Comparison of ENCODE assay signal across 8 cellular contexts in the genomic region with DNA sequence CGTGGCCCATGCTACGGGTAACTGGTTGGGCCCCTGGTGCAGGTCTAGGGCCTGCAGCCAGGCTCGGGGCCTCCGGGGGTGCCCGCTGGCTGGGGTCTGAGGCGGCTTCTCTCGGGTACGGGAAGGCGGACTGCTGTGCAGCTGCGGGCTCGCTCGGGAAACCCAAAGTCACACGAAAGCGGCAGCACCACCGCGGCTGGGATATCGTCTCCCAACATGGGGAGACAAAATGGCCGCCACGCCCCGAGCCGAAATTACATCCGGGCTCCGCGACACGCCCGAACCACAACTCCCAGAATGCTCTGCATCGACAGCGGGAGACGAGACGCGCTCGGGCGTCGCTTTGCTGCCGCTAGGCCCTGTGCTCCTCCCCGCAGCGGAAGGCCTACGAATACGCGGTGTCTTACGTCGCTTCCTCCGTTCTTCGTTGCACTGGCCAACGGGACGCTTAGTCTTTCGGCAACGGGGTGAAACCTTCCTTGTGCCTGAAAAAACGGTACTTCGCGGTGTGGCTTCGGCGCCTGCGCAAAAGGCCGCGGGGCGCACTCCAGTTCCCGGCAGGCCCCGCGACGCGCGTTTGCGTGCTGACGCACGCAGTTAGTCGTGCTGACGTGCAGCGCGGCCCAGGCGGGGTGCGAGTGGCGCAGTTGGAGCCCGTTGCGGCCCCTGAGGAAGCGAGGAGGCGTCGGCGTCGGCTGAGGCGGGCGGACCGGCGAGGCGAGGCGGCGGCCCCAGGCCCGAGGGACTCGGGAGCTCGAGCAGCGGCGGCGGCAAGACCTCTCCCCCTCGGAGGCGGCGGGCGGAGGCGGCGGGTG. TPM values are rescaled to one million over a fixed set of nuclear protein-coding genes. Genes with fewer than 3 reads are reported as not detected.
DNase-seq lines count a peak whose midpoint lies in the region; ATAC-seq, FAIRE-seq and TF ChIP-seq lines count a peak whose summit lies in the region.

A gene (plus strand): TSS at position 604 of the 815 bp plus-strand sequence. CDS start 3,727 bp downstream, outside the sequence.

- peak within 1 kb of the TSS; percentile 100 for H3K27ac Mint-ChIP-seq in CD4-positive, alpha-beta T cell

- FAIRE-seq in HepG2 (lab: Jason Lieb, UNC), result no peak

- H3K4me2 ChIP-seq in HepG2 (ENCODE audit: low read depth, low read length), result peak within 1 kb of the TSS; percentile 97

- BruUV-seq in HepG2 (replicated peaks; lab: Mats Ljungman, UMichigan), result no TSS peak

- 2% methylated on average over 26 of the region's 99 CpGs for WGBS in HepG2 (ENCODE audit: low lambda C conversion rate)

- H4K20me1 ChIP-seq in HepG2 (ENCODE audit: insufficient read depth, low read length), result peaks cover 41% of the 10 kb centered on the region

- peak within 1 kb of the TSS; percentile 98 for H3K27ac ChIP-seq in CD4-positive, alpha-beta T cell (ENCODE audit: low read depth, low read length)
- peak within 1 kb of the TSS; percentile 100 for H3K27ac ChIP-seq in HepG2 (ENCODE audit: extremely low read length, insufficient read depth, low read length)

- H3K4me3 ChIP-seq in HepG2 (replicated peaks in 1 of 3; ENCODE audit: insufficient read depth in 1 of 3, low read depth in 2 of 3, low read length in 3 of 3), result peak within 1 kb of the TSS; percentile 74 to 93 (median 83)

- TF ChIP-seq CTCF in CD4-positive, alpha-beta T cell (IDR thresholded peaks at IDR 0.05), result no peak
- peak; percentile 17; the same call in 1 of the 2 replicates for TF ChIP-seq CTCF in HepG2 (CRISPR knock-in tag; IDR thresholded peaks at IDR 0.05)

- peaks cover 58% of the 10 kb centered on the region for H3K4me1 Mint-ChIP-seq in CD4-positive, alpha-beta T cell (ENCODE audit: low read depth)

- H3K9me3 Mint-ChIP-seq in CD4-positive, alpha-beta T cell, result peaks cover 2% of the 10 kb centered on the region

- H3K4me1 ChIP-seq in HepG2 (ENCODE audit: insufficient read depth, low read length), result peaks cover 40% of the 10 kb centered on the region

- H3K79me2 ChIP-seq in HepG2 (ENCODE audit: insufficient read depth, low read length), result peaks cover 57% of the 10 kb centered on the region

- H3K27me3 Mint-ChIP-seq in CD4-positive, alpha-beta T cell, result no peaks in the 10 kb centered on the region

- TF ChIP-seq RAD21 in HepG2 (CRISPR knock-in tag; IDR thresholded peaks at IDR 0.05), result peak; percentile 58

- peak within 1 kb of the TSS; percentile 95 for H2AFZ ChIP-seq in HepG2 (ENCODE audit: low read length)

- ATAC-seq in CD4-positive, alpha-beta T cell (ENCODE audit: poor library complexity), result peak; percentile 84
- peak; percentile 75 for ATAC-seq in GM19452 (IDR thresholded peaks at IDR 0.05; ENCODE audit: unreplicated experiment)
- peak; percentile 38 for ATAC-seq in HG03575 (IDR thresholded peaks at IDR 0.05; ENCODE audit: extremely low read depth, insufficient number of reproducible peaks, low FRiP score, unreplicated experiment)
- ATAC-seq in HepG2, result peak; percentile 89

- CTCF ChIA-PET in CD4-positive, alpha-beta T cell (lab: Charles Lee), result interaction anchor here (1.2 kb wide), 1 partner anchor 116 kb away, joined by 3 read pairs; no protein-coding TSS in a partner anchor
- CTCF ChIA-PET in HepG2 (lab: Yijun Ruan, JAX; ENCODE audit: low intra/inter-chr PET ratio, low total read pairs), result no interaction called here

- peak within 1 kb of the TSS; percentile 100 for H3K9ac ChIP-seq in HepG2 (ENCODE audit: insufficient read depth, low read depth, low read length)

- H3K36me3 ChIP-seq in HepG2 (replicated peaks in 1 of 2; ENCODE audit: control insufficient read depth in 1 of 2, insufficient read depth in 2 of 2, low read length in 2 of 2), result peaks cover 5 to 16% of the 10 kb centered on the region in 2 experiments; a peak in 3 of 5 replicates

- peak; percentile 83 to 91 for TF ChIP-seq POLR2A in HepG2 (IDR thresholded peaks at IDR 0.05; ENCODE audit: insufficient read depth in 1 of 2, low read depth in 2 of 2, low read length in 2 of 2)

- peak within 1 kb of the TSS; percentile 99 for H3K4me3 Mint-ChIP-seq in CD4-positive, alpha-beta T cell

- in situ Hi-C loops in HepG2 (cut with HindIII; ENCODE audit: extremely low pct_ligation_motif_present, low pct_unique_long_range_greater_than_20kb), result no loop called here

- no peaks in the 10 kb centered on the region for H3K9me3 ChIP-seq in CD4-positive, alpha-beta T cell (ENCODE audit: control insufficient read depth, low read length)
- H3K9me3 ChIP-seq in HepG2 (ENCODE audit: low read length), result no peaks in the 10 kb centered on the region

- intact Hi-C loops in CD4-positive, alpha-beta T cell (cut with DNase I, micrococcal nuclease), result loop anchor here (1.0 to 2.0 kb wide), 4 partner anchors 25 to 79 kb away; a partner anchor contains a TSS
- intact Hi-C loops in HepG2 (cut with micrococcal nuclease; ENCODE audit: unreplicated experiment), result no loop called here

- POLR2A ChIA-PET in CD4-positive, alpha-beta T cell (lab: Charles Lee), result interaction anchor here (0.7 to 5.5 kb wide), 14 partner anchors 10 to 597 kb away, joined by 3 to 88 read pairs (median 4); a partner anchor contains a TSS
- POLR2A ChIA-PET in HepG2 (lab: Yijun Ruan, JAX), result interaction anchor here (0.6 to 5.1 kb wide), 22 partner anchors 10 to 597 kb away, joined by 3 to 74 read pairs (median 6); a partner anchor contains a TSS

- peak; percentile 90 to 95 (median 92) for DNase-seq in CD4-positive, alpha-beta T cell
- DNase-seq in NCI-H82 (lab: John Stamatoyannopoulos, UW) (peak; percentile 96), dermis blood vessel endothelial cell (peak; percentile 97), HepG2 (ENCODE audit: low spot score) (peak; percentile 90)
- peak; percentile 93 to 95 for DNase-seq in activated CD4-positive, alpha-beta T cell treated with anti-CD3 and anti-CD28 coated beads, Interleukin-2, amount 50 U/mL, for 48 hours
- peak; percentile 86 to 89 for DNase-seq in stimulated activated CD4-positive, alpha-beta T cell treated with anti-CD3 and anti-CD28 coated beads, Interleukin-2, amount 100 ng/mL, for 48 hours

- peaks cover 46% of the 10 kb centered on the region for H3K36me3 Mint-ChIP-seq in CD4-positive, alpha-beta T cell (ENCODE audit: low read depth)

- H3K27me3 ChIP-seq in CD4-positive, alpha-beta T cell (ENCODE audit: control insufficient read depth, insufficient read depth, low read length), result no peaks in the 10 kb centered on the region
- no peaks in the 10 kb centered on the region; a peak in 1 of 5 replicates for H3K27me3 ChIP-seq in HepG2 (ENCODE audit: control insufficient read depth in 1 of 2, insufficient read depth in 2 of 2, low read length in 2 of 2)

- peak in 1 of 2 experiments; percentile 11; a peak in 1 of 4 replicates for TF ChIP-seq EP300 in HepG2 (IDR thresholded peaks at IDR 0.05; ENCODE audit: low read depth in 2 of 2, low read length in 2 of 2)
- TF ChIP-seq EP300 in HepG2 (CRISPR knock-in tag; IDR thresholded peaks at IDR 0.05; ENCODE audit: borderline replicate concordance), result no peak

TF ChIP-seq in HepG2, 621 proteins besides CTCF, POLR2A, EP300 and RAD21 (continues in another document):
- TF ChIP-seq ZNF883 (CRISPR knock-in tag; IDR thresholded peaks at IDR 0.05; ENCODE audit: not compliant biosample characterization), result peak; percentile 83
- TF ChIP-seq CC2D1A (CRISPR knock-in tag; IDR thresholded peaks at IDR 0.05), result 0 out of 2 replicates have a peak, but pooled peaks have one; percentile 76

RNA-seq across cellular contexts. Expression of the gene that starts here (rescaled TPM):
- total RNA-seq in CD4-positive, alpha-beta T cell, result 1,000 to 10,000 TPM; 1,187 to 1,199 TPM
- 59.5 and 66.2 TPM in 2 replicates for total RNA-seq in dermis blood vessel endothelial cell
- 50.4 and 80.6 TPM in 2 replicates for total RNA-seq in HepG2 (2016; rRNA removed; fragmentation: Illumina TruSeq; extraction: Trizol)
- total RNA-seq in HepG2 (2016; cell fraction: cytosol; rRNA removed; fragmentation: Illumina TruSeq; extraction: Trizol; ENCODE audit: low read depth), result 41.5 and 43.0 TPM in 2 replicates
- total RNA-seq in HepG2 (2016; cell fraction: insoluble cytoplasmic fraction; rRNA removed; fragmentation: Illumina TruSeq; extraction: Trizol), result 44.1 and 73.0 TPM in 2 replicates
- 48.8 and 52.0 TPM in 2 replicates for total RNA-seq in HepG2 (2016; cell fraction: membrane; rRNA removed; fragmentation: Illumina TruSeq; extraction: Trizol)
- total RNA-seq in HepG2 (2016; cell fraction: nucleus; rRNA removed; fragmentation: Illumina TruSeq; extraction: Trizol), result 159 and 170 TPM in 2 replicates
- polyA plus RNA-seq in HepG2 (2011; rRNA removed), result 112 and 125 TPM in 2 replicates
- 40.5 and 54.4 TPM in 2 replicates for polyA plus RNA-seq in HepG2 (2011; cell fraction: cytosol; rRNA removed)
- polyA plus RNA-seq in HepG2 (2011; cell fraction: nucleus; rRNA removed), result 1,408 and 1,626 TPM in 2 replicates
- polyA plus RNA-seq in HepG2 (2012), result 364 and 397 TPM in 2 replicates
- 15.2 and 19.4 TPM in 2 replicates for polyA plus RNA-seq in HepG2 (2016; cell fraction: cytosol; fragmentation: Illumina TruSeq; extraction: Trizol; ENCODE audit: low read depth)
- 169 and 221 TPM in 2 replicates for polyA plus RNA-seq in HepG2 (2016; cell fraction: insoluble cytoplasmic fraction; fragmentation: Illumina TruSeq; extraction: Trizol; ENCODE audit: low read depth)
- 38.4 and 49.5 TPM in 2 replicates for polyA plus RNA-seq in HepG2 (2016; cell fraction: membrane; fragmentation: Illumina TruSeq; extraction: Trizol; ENCODE audit: low read depth)
- polyA plus RNA-seq in HepG2 (2016; cell fraction: nucleus; fragmentation: Illumina TruSeq; extraction: Trizol; ENCODE audit: insufficient read depth, low read depth), result 998 and 1,215 TPM in 2 replicates
- 125 and 143 TPM in 2 replicates for polyA minus RNA-seq in HepG2 (2011; rRNA and poly(A)+ RNA removed; ENCODE audit: low replicate concordance)
- 88.7 and 111 TPM in 2 replicates for polyA minus RNA-seq in HepG2 (2011; cell fraction: cytosol; rRNA and poly(A)+ RNA removed)
- 176 and 198 TPM in 2 replicates for polyA minus RNA-seq in HepG2 (2011; cell fraction: nucleus; rRNA and poly(A)+ RNA removed)

Comparison
In these comparisons a context has a peak if more than half of its experiments do, and no peak if none do; other contexts are left out.
1. Peak in every context shown above with its lines: DNase-seq, ATAC-seq, H3K4me3 ChIP-seq and H3K27ac ChIP-seq.
2. RNA of the gene that starts here (total RNA-seq): 1,187 to 1,199 TPM in CD4-positive, alpha-beta T cell; 59.5 to 66.2 TPM in dermis blood vessel endothelial cell and 41.5 to 170 TPM in HepG2; every median in the first group is over 4 times any median in the second.
3. ATAC-seq: peak in every context shown above with its lines; median percentile 89 in HepG2; 84 in CD4-positive, alpha-beta T cell; 75 in GM19452; 38 in HG03575.